Comparison of ENCODE assay signal across 8 cellular contexts in genomic region chr16:67841816-67842508, GRCh38. TPM values are rescaled to one million over a fixed set of nuclear protein-coding genes. Genes with fewer than 3 reads are reported as not detected.
A peak's percentile ranks its signal among the peaks of the same experiment; 100 is the strongest.
DNase-seq lines count a peak whose midpoint lies in the region; ATAC-seq and TF ChIP-seq lines count a peak whose summit lies in the region.

Gene THAP11 (plus strand): TSS chr16:67842320. CDS start chr16:67842555, 235 bp downstream.

- H3K36me3 Mint-ChIP-seq in activated naive CD8-positive, alpha-beta T cell: no peaks in the 10 kb centered on the region
- H3K36me3 Mint-ChIP-seq in glutamatergic neuron (ENCODE audit: unreplicated experiment): no peaks in the 10 kb centered on the region
- H3K36me3 Mint-ChIP-seq in osteocyte (ENCODE audit: unreplicated experiment): no peaks in the 10 kb centered on the region

- peak within 1 kb of the TSS; percentile 81 for H3K4me3 ChIP-seq in GM12864 (ENCODE audit: low read depth, low read length)
- H3K4me3 ChIP-seq in thoracic aorta: peak within 1 kb of the TSS; percentile 90

- H3K36me3 ChIP-seq in thoracic aorta: no peaks in the 10 kb centered on the region

- DNase-seq in GM12864 (ENCODE audit: low read depth) (peak; percentile 86), NCI-H1105 (lab: John Stamatoyannopoulos, UW) (peak; percentile 81), SKM-1 treated with dmso at 0.1 percent for 144 hours (lab: John Stamatoyannopoulos, UW; ENCODE audit: unreplicated experiment) (peak; percentile 88), glutamatergic neuron (peak; percentile 95), osteocyte (ENCODE audit: extremely low spot score, unreplicated experiment) (peak; percentile 97), thoracic aorta (ENCODE audit: low spot score) (peak; percentile 81)

- peak; percentile 97 for TF ChIP-seq CTCF in GM12864 (IDR thresholded peaks at IDR 0.05; ENCODE audit: low read depth, low read length, missing control alignments)
- TF ChIP-seq CTCF in glutamatergic neuron (IDR thresholded peaks at IDR 0.05; ENCODE audit: partially characterized antibody, unreplicated experiment): peak; percentile 89
- peak; percentile 74 for TF ChIP-seq CTCF in osteocyte (IDR thresholded peaks at IDR 0.05)
- peak; percentile 87 for TF ChIP-seq CTCF in thoracic aorta (IDR thresholded peaks at IDR 0.05)

- H3K4me1 Mint-ChIP-seq in activated naive CD8-positive, alpha-beta T cell (ENCODE audit: low read depth): peaks cover 39% of the 10 kb centered on the region
- H3K4me1 Mint-ChIP-seq in glutamatergic neuron (ENCODE audit: low read depth, unreplicated experiment) (peaks cover 26% of the 10 kb centered on the region), osteocyte (ENCODE audit: unreplicated experiment) (peaks cover 39% of the 10 kb centered on the region)

- H3K27ac ChIP-seq in thoracic aorta: peak within 1 kb of the TSS; percentile 97 to 99

- ATAC-seq in HG02642 (IDR thresholded peaks at IDR 0.05; ENCODE audit: poor library complexity, unreplicated experiment) (peak; percentile 52), thoracic aorta (ENCODE audit: insufficient number of reproducible peaks, low FRiP score, low read depth) (peak; percentile 90)

- H3K9me3 Mint-ChIP-seq in activated naive CD8-positive, alpha-beta T cell (ENCODE audit: low read depth): no peaks in the 10 kb centered on the region
- H3K9me3 Mint-ChIP-seq in glutamatergic neuron (ENCODE audit: unreplicated experiment): peaks cover 11% of the 10 kb centered on the region
- H3K9me3 Mint-ChIP-seq in osteocyte (ENCODE audit: unreplicated experiment): no peaks in the 10 kb centered on the region

- no peaks in the 10 kb centered on the region for H3K27me3 Mint-ChIP-seq in activated naive CD8-positive, alpha-beta T cell
- H3K27me3 Mint-ChIP-seq in glutamatergic neuron (ENCODE audit: unreplicated experiment) (peaks cover 5% of the 10 kb centered on the region), osteocyte (ENCODE audit: unreplicated experiment) (no peaks in the 10 kb centered on the region)

- peak within 1 kb of the TSS; percentile 93 for H3K4me3 Mint-ChIP-seq in activated naive CD8-positive, alpha-beta T cell
- H3K4me3 Mint-ChIP-seq in glutamatergic neuron (ENCODE audit: unreplicated experiment) (peak within 1 kb of the TSS; percentile 97), osteocyte (ENCODE audit: unreplicated experiment) (peak within 1 kb of the TSS; percentile 93)

- peak within 1 kb of the TSS; percentile 95 for H3K27ac Mint-ChIP-seq in activated naive CD8-positive, alpha-beta T cell
- H3K27ac Mint-ChIP-seq in glutamatergic neuron (ENCODE audit: unreplicated experiment) (peak within 1 kb of the TSS; percentile 95), osteocyte (ENCODE audit: unreplicated experiment) (peak within 1 kb of the TSS; percentile 99)

- H3K27me3 ChIP-seq in thoracic aorta (replicated peaks; ENCODE audit: insufficient read depth): no peaks in the 10 kb centered on the region

- H3K4me1 ChIP-seq in thoracic aorta (ENCODE audit: control insufficient read depth in 1 of 2, low read depth in 2 of 2): peaks cover 31 to 34% of the 10 kb centered on the region in 2 donors

- no peaks in the 10 kb centered on the region for H3K9me3 ChIP-seq in thoracic aorta

RNA-seq across cellular contexts. Expression of gene THAP11, which starts in this region (rescaled TPM):
- total RNA-seq in glutamatergic neuron (ENCODE audit: unreplicated experiment) (23.1 TPM), osteocyte (29.5 and 30.0 TPM in 2 replicates), thoracic aorta (10 to 100 TPM; 67.5 to 74.7 TPM)

Comparison
In these comparisons a context has a peak if more than half of its experiments do, and no peak if none do; other contexts are left out.
1. Peak in every context shown above with its lines: DNase-seq, ATAC-seq, H3K4me3 ChIP-seq and H3K27ac ChIP-seq.